10 cellular contexts compared by ENCODE assay signal in the genomic region with DNA sequence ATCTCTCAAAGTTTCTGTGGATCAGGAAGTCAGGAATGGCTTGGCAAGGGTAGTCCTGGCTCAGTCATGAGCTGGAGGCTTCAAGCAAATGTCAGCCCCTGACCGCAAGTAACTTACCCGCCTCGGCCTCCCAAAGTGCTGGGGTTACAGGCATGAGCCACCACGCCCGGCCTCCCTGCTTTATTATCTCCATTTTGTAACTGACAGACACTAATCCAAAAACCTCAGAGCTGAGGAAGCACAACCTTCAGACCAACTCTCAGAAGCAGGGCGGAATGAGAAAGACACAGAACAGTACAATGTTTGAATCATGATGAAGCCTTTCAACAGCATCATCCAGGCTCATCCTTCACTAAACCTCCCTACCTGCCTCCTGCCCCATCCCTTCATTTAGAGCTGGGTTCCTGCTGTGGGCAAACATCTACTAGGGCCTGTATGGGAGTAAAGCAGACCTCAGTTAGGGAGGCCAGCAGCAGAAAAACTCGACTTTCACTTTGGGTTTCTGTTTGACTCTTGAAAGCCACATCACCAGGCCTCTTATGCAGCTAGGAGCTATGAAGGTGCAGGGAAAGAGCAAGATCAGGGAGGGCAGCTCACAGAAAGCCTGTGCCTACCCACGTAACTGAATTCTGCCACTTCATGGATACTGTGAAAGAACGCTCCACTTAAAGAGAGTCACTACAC.
DNase-seq lines count a peak whose midpoint lies in the region; ATAC-seq lines count a peak whose summit lies in the region.
"Had no signal": no experiment of that assay in that cellular context is flagged by ENCODE, and none has a peak within 500 bp of the region (broad histone marks: within the 10 kb centered on the region; RNA-seq: fewer than 3 reads in every experiment).

No MANE protein-coding gene starts in this region.

- H3K36me3 Mint-ChIP-seq in activated naive CD4-positive, alpha-beta T cell treated with anti-CD3 and anti-CD28 coated beads, Interleukin-2, amount 10 ng/mL, durations not matched to agents 7 days and 5 days = no peaks in the 10 kb centered on the region
- no peaks in the 10 kb centered on the region for H3K36me3 Mint-ChIP-seq in stimulated activated naive CD8-positive, alpha-beta T cell treated with anti-CD3 and anti-CD28 coated beads, Interleukin-15, Interleukin-2, amounts not matched to agents 100 ng/mL and 50 ng/mL, for 24 hours (ENCODE audit: low read depth)

- H3K9me3 ChIP-seq in SJCRH30 (replicated peaks) = no peaks in the 10 kb centered on the region

- H3K4me1 Mint-ChIP-seq in activated naive CD4-positive, alpha-beta T cell treated with anti-CD3 and anti-CD28 coated beads, Interleukin-2, amount 10 ng/mL, durations not matched to agents 7 days and 5 days = peaks cover 21% of the 10 kb centered on the region
- H3K4me1 Mint-ChIP-seq in stimulated activated naive CD8-positive, alpha-beta T cell treated with anti-CD3 and anti-CD28 coated beads, Interleukin-15, Interleukin-2, amounts not matched to agents 100 ng/mL and 50 ng/mL, for 24 hours (ENCODE audit: low read depth) = peaks cover 3% of the 10 kb centered on the region

- intact Hi-C loops in left ventricle myocardium superior (cut with micrococcal nuclease) = no loop called here

- H3K27ac ChIP-seq in SJCRH30 = no peak overlapping the region

- ATAC-seq in HG02588 (IDR thresholded peaks at IDR 0.05; ENCODE audit: unreplicated experiment) = peak; percentile 91
- no peak for ATAC-seq in left ventricle myocardium superior
- ATAC-seq: left colon, Panc1 had no signal

- no peaks in the 10 kb centered on the region for H3K36me3 ChIP-seq in SJCRH30

- CTCF ChIA-PET in activated naive CD4-positive, alpha-beta T cell treated with anti-CD3 and anti-CD28 coated beads, Interleukin-2, amount 10 ng/mL, durations not matched to agents 7 days and 5 days (lab: Charles Lee) = interaction anchor here (1.0 to 2.5 kb wide), 5 partner anchors 14 to 161 kb away, joined by 3 to 14 read pairs (median 4); no protein-coding TSS in a partner anchor

- H3K4me3 ChIP-seq in SJCRH30 = no peak overlapping the region

- H3K9me3 Mint-ChIP-seq in activated naive CD4-positive, alpha-beta T cell treated with anti-CD3 and anti-CD28 coated beads, Interleukin-2, amount 10 ng/mL, durations not matched to agents 7 days and 5 days = no peaks in the 10 kb centered on the region
- H3K9me3 Mint-ChIP-seq in stimulated activated naive CD8-positive, alpha-beta T cell treated with anti-CD3 and anti-CD28 coated beads, Interleukin-15, Interleukin-2, amounts not matched to agents 100 ng/mL and 50 ng/mL, for 24 hours = no peaks in the 10 kb centered on the region

- H3K4me3 Mint-ChIP-seq in activated naive CD4-positive, alpha-beta T cell treated with anti-CD3 and anti-CD28 coated beads, Interleukin-2, amount 10 ng/mL, durations not matched to agents 7 days and 5 days = no peak overlapping the region
- no peak overlapping the region for H3K4me3 Mint-ChIP-seq in stimulated activated naive CD8-positive, alpha-beta T cell treated with anti-CD3 and anti-CD28 coated beads, Interleukin-15, Interleukin-2, amounts not matched to agents 100 ng/mL and 50 ng/mL, for 24 hours

- H3K27me3 Mint-ChIP-seq in activated naive CD4-positive, alpha-beta T cell treated with anti-CD3 and anti-CD28 coated beads, Interleukin-2, amount 10 ng/mL, durations not matched to agents 7 days and 5 days = no peaks in the 10 kb centered on the region
- no peaks in the 10 kb centered on the region for H3K27me3 Mint-ChIP-seq in stimulated activated naive CD8-positive, alpha-beta T cell treated with anti-CD3 and anti-CD28 coated beads, Interleukin-15, Interleukin-2, amounts not matched to agents 100 ng/mL and 50 ng/mL, for 24 hours

- 0 out of 2 replicates have a peak, but pooled peaks cover 7% of the 10 kb centered on the region for H3K27me3 ChIP-seq in SJCRH30

- 0 out of 2 replicates have a peak, but pooled peaks cover 2% of the 10 kb centered on the region for H3K4me1 ChIP-seq in SJCRH30

- DNase-seq in activated naive CD4-positive, alpha-beta T cell treated with anti-CD3 and anti-CD28 coated beads, Interleukin-2, amount 10 ng/mL, durations not matched to agents 7 days and 5 days = peak; percentile 64
- no peak for DNase-seq in activated naive CD4-positive, alpha-beta T cell treated with anti-CD3 and anti-CD28 coated beads, Interleukin-2, amount 50 U/mL, for 16 hours
- peak; percentile 59 for DNase-seq in MV-4-11 (lab: John Stamatoyannopoulos, UW)
- DNase-seq in dedifferentiated amniotic fluid mesenchymal stem cell (ENCODE audit: extremely low spot score) = no peak
- DNase-seq in left ventricle myocardium superior = no peak
- no peak for DNase-seq in SJCRH30
- DNase-seq: left colon had no signal

- peak overlapping the region; percentile 72 for H3K27ac Mint-ChIP-seq in activated naive CD4-positive, alpha-beta T cell treated with anti-CD3 and anti-CD28 coated beads, Interleukin-2, amount 10 ng/mL, durations not matched to agents 7 days and 5 days
- peak overlapping the region; percentile 19 for H3K27ac Mint-ChIP-seq in stimulated activated naive CD8-positive, alpha-beta T cell treated with anti-CD3 and anti-CD28 coated beads, Interleukin-15, Interleukin-2, amounts not matched to agents 100 ng/mL and 50 ng/mL, for 24 hours

Comparison
In these comparisons a context has a peak if more than half of its experiments do, and no peak if none do; other contexts are left out.
1. DNase-seq: peak in activated naive CD4-positive, alpha-beta T cell treated with anti-CD3 and anti-CD28 coated beads, Interleukin-2, amount 10 ng/mL, durations not matched to agents 7 days and 5 days (single experiment) and MV-4-11 (single experiment); none in activated naive CD4-positive, alpha-beta T cell treated with anti-CD3 and anti-CD28 coated beads, Interleukin-2, amount 50 U/mL, for 16 hours (single experiment), dedifferentiated amniotic fluid mesenchymal stem cell (single experiment), left ventricle myocardium superior (single experiment) and SJCRH30 (0 of 2).